ENCODE assay signal across 14 cellular contexts in genomic region chr13:53368948-53369347, GRCh38.
DNase-seq lines count a peak whose midpoint lies in the region; TF ChIP-seq lines count a peak whose summit lies in the region.
"Had no signal": no experiment of that assay in that cellular context is flagged by ENCODE, and none has a peak within 500 bp of the region (broad histone marks: within the 10 kb centered on the region; RNA-seq: fewer than 3 reads in every experiment).

No MANE protein-coding gene starts in this region.

- no peak overlapping the region for H3K4ac ChIP-seq in neuronal stem cell (ENCODE audit: low read length)

- H4K20me1 ChIP-seq in Karpas-422 (ENCODE audit: insufficient read depth, low read depth, low read length) = no peaks in the 10 kb centered on the region

- H3K36me3 Mint-ChIP-seq in brain = no peaks in the 10 kb centered on the region
- H3K36me3 Mint-ChIP-seq: CD14-positive monocyte had no signal

- no peak overlapping the region for H3K27ac ChIP-seq in neuronal stem cell (replicated peaks; ENCODE audit: low read length)
- no peak overlapping the region for H3K27ac ChIP-seq in Karpas-422 (ENCODE audit: low read length)

- H3K18ac ChIP-seq in neuronal stem cell (ENCODE audit: low read length) = no peak overlapping the region

- no peaks in the 10 kb centered on the region for H3K79me1 ChIP-seq in neuronal stem cell (ENCODE audit: low read depth, low read length)

- H4K8ac ChIP-seq in neuronal stem cell (ENCODE audit: low read depth, low read length) = no peak overlapping the region

- H3K23ac ChIP-seq in neuronal stem cell (ENCODE audit: low read depth, low read length, poor library complexity) = no peak overlapping the region

- no peak overlapping the region for H2AK5ac ChIP-seq in neuronal stem cell (ENCODE audit: low read depth, low read length)

- no CpG with 5 or more reads among the region's 2 CpGs for WGBS in neuronal stem cell (ENCODE audit: extremely low coverage in 2 of 2, insufficient read length in 2 of 2, insufficient replicate concordance in 1 of 2), 2 donors

- no peak overlapping the region for H2BK15ac ChIP-seq in neuronal stem cell (ENCODE audit: low read length)

- H2BK12ac ChIP-seq in neuronal stem cell (ENCODE audit: low read length) = no peak overlapping the region

- H3K36me3 ChIP-seq in neuronal stem cell (replicated peaks in 1 of 2; ENCODE audit: control insufficient read depth in 2 of 2, insufficient read depth in 2 of 2, low read length in 2 of 2) (no peaks in the 10 kb centered on the region), Karpas-422 (ENCODE audit: insufficient read depth, low read length) (no peaks in the 10 kb centered on the region)
- H3K36me3 ChIP-seq: HAP-1 had no signal

- H3K9me2 ChIP-seq in Karpas-422 (replicated peaks; ENCODE audit: insufficient read depth, low read length) = no peaks in the 10 kb centered on the region
- H3K9me2 ChIP-seq: SK-N-SH had no signal

- peak overlapping the region; percentile 68 for H2AFZ ChIP-seq in neuronal stem cell (ENCODE audit: low read length)
- H2AFZ ChIP-seq in Karpas-422 (ENCODE audit: low read length) = no peak overlapping the region

- no peak overlapping the region for H3K14ac ChIP-seq in neuronal stem cell (ENCODE audit: low read length)

- TF ChIP-seq CTCF in brain (conservative IDR thresholded peaks at IDR 0.05) = peak; percentile 40 to 41

- no peak overlapping the region for H3K4me3 Mint-ChIP-seq in brain
- H3K4me3 Mint-ChIP-seq: CD14-positive monocyte had no signal

- H3K27ac Mint-ChIP-seq in brain = no peak overlapping the region
- H3K27ac Mint-ChIP-seq: CD14-positive monocyte had no signal

- H3K4me2 ChIP-seq in neuronal stem cell (ENCODE audit: insufficient read depth, low read length, poor library complexity, severe bottlenecking) (no peak overlapping the region), Karpas-422 (ENCODE audit: low read depth, low read length, poor library complexity, severe bottlenecking) (no peak overlapping the region)
- H3K4me2 ChIP-seq: SK-N-SH had no signal

- no peaks in the 10 kb centered on the region for H3K27me3 ChIP-seq in neuronal stem cell (ENCODE audit: control insufficient read depth in 3 of 3, insufficient read depth in 3 of 3, low read depth in 1 of 3, low read length in 3 of 3)
- H3K27me3 ChIP-seq in Karpas-422 (ENCODE audit: low read length) = 0 out of 2 replicates have a peak, but pooled peaks cover 3% of the 10 kb centered on the region

- H3K4me1 ChIP-seq in neuronal stem cell (ENCODE audit: control insufficient read depth in 2 of 2, insufficient read depth in 1 of 2, low read depth in 1 of 2, low read length in 2 of 2) (no peaks in the 10 kb centered on the region), Karpas-422 (ENCODE audit: low read length) (no peaks in the 10 kb centered on the region)

- H3K9ac ChIP-seq in neuronal stem cell (ENCODE audit: low read depth, low read length, poor library complexity) = no peak overlapping the region
- no peak overlapping the region for H3K9ac ChIP-seq in Karpas-422 (ENCODE audit: low read length)
- H3K9ac ChIP-seq: SK-N-SH had no signal

- DNase-seq in NCI-H748 (lab: John Stamatoyannopoulos, UW; ENCODE audit: unreplicated experiment) (peak; percentile 32), NCI-H748 treated with DMSO at 0.1 percent for 48 hours (lab: John Stamatoyannopoulos, UW) (no peak), NCI-H146 treated with DMSO at 0.1 percent for 48 hours (lab: John Stamatoyannopoulos, UW; ENCODE audit: unreplicated experiment) (peak; percentile 42), neuronal stem cell (ENCODE audit: low spot score) (no peak), NCI-H2196 (lab: John Stamatoyannopoulos, UW; ENCODE audit: unreplicated experiment) (no peak), Karpas-422 (no peak)
- no peak for DNase-seq in activated effector memory CD4-positive, alpha-beta T cell treated with Interleukin-2 at 50 U/mL for 16 hours
- DNase-seq: IMR-90, NCI-H1436 treated with DMSO at 0.1 percent for 48 hours, SK-N-SH, T-helper 1 cell had no signal

- H3K9me3 ChIP-seq in neuronal stem cell (replicated peaks in 1 of 2; ENCODE audit: control insufficient read depth in 2 of 2, insufficient read depth in 1 of 2, low read depth in 1 of 2, low read length in 2 of 2) = peaks cover 0 to 2% of the 10 kb centered on the region in 2 donors
- no peaks in the 10 kb centered on the region for H3K9me3 ChIP-seq in Karpas-422 (ENCODE audit: low read length)
- H3K9me3 ChIP-seq: HAP-1, SK-N-SH had no signal

- H4K91ac ChIP-seq in neuronal stem cell (ENCODE audit: low read depth, low read length, poor library complexity) = no peak overlapping the region

- H3K27me3 Mint-ChIP-seq in brain = peaks cover 3% of the 10 kb centered on the region

- no peak overlapping the region for H2BK120ac ChIP-seq in neuronal stem cell (ENCODE audit: low read depth, low read length)

- H3K4me3 ChIP-seq in neuronal stem cell (ENCODE audit: low read length in 2 of 2) = no peak overlapping the region
- no peak overlapping the region for H3K4me3 ChIP-seq in Karpas-422 (ENCODE audit: low read length)
- H3K4me3 ChIP-seq: HAP-1 had no signal

- no peaks in the 10 kb centered on the region for H3K4me1 Mint-ChIP-seq in brain
- H3K4me1 Mint-ChIP-seq: CD14-positive monocyte had no signal

- no peaks in the 10 kb centered on the region for H3K9me3 Mint-ChIP-seq in brain

- no peak overlapping the region for H2BK5ac ChIP-seq in neuronal stem cell (ENCODE audit: low read length)

- no peaks in the 10 kb centered on the region for H3K79me2 ChIP-seq in Karpas-422 (ENCODE audit: low read length)

Comparison
In these comparisons a context has a peak if more than half of its experiments do, and no peak if none do; other contexts are left out.
1. DNase-seq: peak in NCI-H748 (single experiment) and NCI-H146 treated with DMSO at 0.1 percent for 48 hours (single experiment); none in NCI-H748 treated with DMSO at 0.1 percent for 48 hours (single experiment), neuronal stem cell (single experiment), activated effector memory CD4-positive, alpha-beta T cell treated with Interleukin-2 at 50 U/mL for 16 hours (single experiment), NCI-H2196 (single experiment) and Karpas-422 (single experiment).